Comparison of ENCODE assay signal across 8 cellular contexts in genomic region chr1:180228648-180229482, GRCh38. TPM values are rescaled to one million over a fixed set of nuclear protein-coding genes. Genes with fewer than 3 reads are reported as not detected.
DNase-seq lines count a peak whose midpoint lies in the region; ATAC-seq and TF ChIP-seq lines count a peak whose summit lies in the region.

No MANE protein-coding gene starts in this region.

- intact Hi-C loops in left lung (cut with DNase I): no loop called here
- intact Hi-C loops in tibial artery (cut with DNase I; ENCODE audit: low total_unique reads): no loop called here

- H3K36me3 ChIP-seq in left lung (no peaks in the 10 kb centered on the region), tibial artery (no peaks in the 10 kb centered on the region)

- DNase-seq in NCI-H748 (lab: John Stamatoyannopoulos, UW; ENCODE audit: unreplicated experiment): peak; percentile 59
- DNase-seq in NCI-H748 treated with DMSO at 0.1 percent for 48 hours (lab: John Stamatoyannopoulos, UW): no peak
- peak; percentile 68 for DNase-seq in HuH-7.5 (ENCODE audit: low spot score)
- no peak for DNase-seq in astrocyte of the spinal cord (ENCODE audit: low read depth, low spot score)
- no peak for DNase-seq in left lung
- DNase-seq in tibial artery: peak in 1 of 2 donors; percentile 53
- DNase-seq in cerebellar cortex (ENCODE audit: low spot score): no peak

- peaks cover 18 to 47% of the 10 kb centered on the region in 2 donors for H3K4me1 ChIP-seq in left lung
- H3K4me1 ChIP-seq in tibial artery: peaks cover 0 to 45% (median 40%) of the 10 kb centered on the region in 4 donors

- H3K27ac ChIP-seq in left lung: no peak overlapping the region
- H3K27ac ChIP-seq in tibial artery: no peak overlapping the region

- no peak for ATAC-seq in left lung
- ATAC-seq in HG03565 (IDR thresholded peaks at IDR 0.05; ENCODE audit: unreplicated experiment): no peak

- H3K27me3 ChIP-seq in left lung (peaks cover 84 to 100% of the 10 kb centered on the region in 2 donors), tibial artery (peaks cover 3 to 99% of the 10 kb centered on the region in 2 donors)

- TF ChIP-seq CTCF in astrocyte of the spinal cord (IDR thresholded peaks at IDR 0.05; ENCODE audit: low read depth, low read length) (no peak), left lung (IDR thresholded peaks at IDR 0.05) (no peak), tibial artery (IDR thresholded peaks at IDR 0.05) (no peak)

- no peaks in the 10 kb centered on the region for H3K9me3 ChIP-seq in left lung
- no peaks in the 10 kb centered on the region for H3K9me3 ChIP-seq in tibial artery

- H3K4me3 ChIP-seq in astrocyte of the spinal cord (ENCODE audit: low read depth, low read length) (peak overlapping the region; percentile 40), left lung (peak overlapping the region; percentile 44 to 61), tibial artery (peak overlapping the region; percentile 47 to 58)

- in situ Hi-C loops in astrocyte of the spinal cord (cut with HindIII; ENCODE audit: low sequenced_read_pairs): no loop called here

RNA-seq across cellular contexts. Expression of gene LHX4, which starts 1.2 kb away (rescaled TPM):
- total RNA-seq in left lung: under 1 TPM; 0.03 to 0.08 TPM

Comparison
In these comparisons a context has a peak if more than half of its experiments do, and no peak if none do; other contexts are left out.
1. DNase-seq: peak in NCI-H748 (single experiment) and HuH-7.5 (single experiment); none in NCI-H748 treated with DMSO at 0.1 percent for 48 hours (single experiment), astrocyte of the spinal cord (single experiment), left lung (0 of 2) and cerebellar cortex (single experiment).
2. Peak in every context shown above with its lines, with median percentiles within 50 percentile points of each other: H3K4me3 ChIP-seq.